Comparison of ENCODE assay signal across 2 cellular contexts in genomic region chr7:143382791-143383641, GRCh38.
TF ChIP-seq lines count a peak whose summit lies in the region.

No MANE protein-coding gene starts in this region.

TF ChIP-seq in IMR-90, 13 proteins besides CTCF, POLR2A, EP300 and RAD21:
- TF ChIP-seq SMC3 (IDR thresholded peaks at IDR 0.05; ENCODE audit: low read depth, low read length) (no peak), BHLHE40 (IDR thresholded peaks at IDR 0.05; ENCODE audit: low read depth, low read length) (no peak), RCOR1 (IDR thresholded peaks at IDR 0.05; ENCODE audit: insufficient replicate concordance, low read length) (no peak), MAFK (IDR thresholded peaks at IDR 0.05; ENCODE audit: low read depth, low read length) (no peak), CHD1 (IDR thresholded peaks at IDR 0.05; ENCODE audit: low read depth, low read length) (no peak), FOS (IDR thresholded peaks at IDR 0.05; ENCODE audit: low read depth, low read length) (no peak)

TF ChIP-seq in H1, 55 proteins besides CTCF, POLR2A, EP300 and RAD21:
- no peak for TF ChIP-seq HDAC6 (IDR thresholded peaks at IDR 0.05; ENCODE audit: low read depth, low read length)
- no peak for TF ChIP-seq BCL11A (IDR thresholded peaks at IDR 0.05; ENCODE audit: low read depth in 2 of 2, low read length in 2 of 2)
- no peak for TF ChIP-seq MAX (IDR thresholded peaks at IDR 0.05)
